15 cellular contexts compared by ENCODE assay signal in the genomic region with DNA sequence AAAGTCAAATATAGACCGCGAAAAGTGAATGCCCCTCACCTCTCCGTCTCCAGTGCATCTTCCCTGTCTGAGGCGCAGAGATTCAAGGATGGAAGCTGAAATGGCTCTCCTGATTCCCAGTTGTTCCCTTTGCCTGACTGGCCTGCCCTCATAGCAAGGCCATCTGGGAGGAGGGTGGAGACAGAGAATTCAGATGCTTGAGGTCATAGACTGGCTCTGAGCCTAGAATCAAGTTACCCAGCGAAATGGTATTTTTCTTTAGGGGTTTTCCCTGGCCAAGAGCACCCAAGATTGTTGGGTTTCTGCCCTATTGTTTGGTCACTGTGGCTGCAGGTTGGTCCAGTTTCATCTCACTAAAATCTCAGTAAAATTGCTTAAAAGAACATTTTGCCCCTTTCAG. TPM values are rescaled to one million over a fixed set of nuclear protein-coding genes. Genes with fewer than 3 reads are reported as not detected.
DNase-seq lines count a peak whose midpoint lies in the region; ATAC-seq and TF ChIP-seq lines count a peak whose summit lies in the region.
"Had no signal": no experiment of that assay in that cellular context is flagged by ENCODE, and none has a peak within 500 bp of the region (broad histone marks: within the 10 kb centered on the region; RNA-seq: fewer than 3 reads in every experiment).

No MANE protein-coding gene starts in this region.

- peaks cover 90% of the 10 kb centered on the region for H3K36me3 ChIP-seq in right atrium auricular region

- H3K4me3 ChIP-seq in right atrium auricular region = no peak overlapping the region
- no peak overlapping the region for H3K4me3 ChIP-seq in fibroblast of the aortic adventitia (ENCODE audit: low read depth, low read length)
- H3K4me3 ChIP-seq in coronary artery = no peak overlapping the region
- H3K4me3 ChIP-seq: tibial nerve had no signal

- ATAC-seq in Right ventricle myocardium inferior (peak; percentile 56), SK-N-SH treated with all-trans-retinoic acid at 6 μM for 48 hours (peak; percentile 78), HG02759 (IDR thresholded peaks at IDR 0.05; ENCODE audit: unreplicated experiment) (no peak)
- ATAC-seq: activated CD8-positive, alpha-beta T cell treated with anti-CD3 and anti-CD28 coated beads for 36 hours; effector memory CD8-positive, alpha-beta T cell; T-helper 17 cell had no signal

- H3K9me3 Mint-ChIP-seq in activated T-helper 2 cell treated with anti-CD3 and anti-CD28 coated beads, Interferon-gamma antibody, Interleukin-2, Interleukin-4, amounts not matched to agents 10 μg/mL and 5 μg/mL and 100 μg/mL, durations not matched to agents 14 hours and 24 hours and 36 hours = no peaks in the 10 kb centered on the region
- H3K9me3 Mint-ChIP-seq: activated CD8-positive, alpha-beta T cell treated with anti-CD3 and anti-CD28 coated beads for 36 hours; effector memory CD8-positive, alpha-beta T cell had no signal

- H3K4me3 Mint-ChIP-seq in activated T-helper 2 cell treated with anti-CD3 and anti-CD28 coated beads, Interferon-gamma antibody, Interleukin-2, Interleukin-4, amounts not matched to agents 10 μg/mL and 5 μg/mL and 100 μg/mL, durations not matched to agents 14 hours and 24 hours and 36 hours (ENCODE audit: low read depth) = no peak overlapping the region
- H3K4me3 Mint-ChIP-seq: activated CD8-positive, alpha-beta T cell treated with anti-CD3 and anti-CD28 coated beads for 36 hours; activated naive CD4-positive, alpha-beta T cell treated with anti-CD3 and anti-CD28 coated beads, Interleukin-2, amount 50 U/mL, for 24 hours; B cell; effector memory CD8-positive, alpha-beta T cell; T-helper 17 cell had no signal

- H3K27me3 ChIP-seq in right atrium auricular region = no peaks in the 10 kb centered on the region
- H3K27me3 ChIP-seq: tibial nerve had no signal

- TF ChIP-seq CTCF in right atrium auricular region (IDR thresholded peaks at IDR 0.05) (no peak), fibroblast of the aortic adventitia (IDR thresholded peaks at IDR 0.05; ENCODE audit: insufficient read depth, low read length) (no peak), coronary artery (IDR thresholded peaks at IDR 0.05) (no peak)

- no peaks in the 10 kb centered on the region for H3K9me3 ChIP-seq in right atrium auricular region
- H3K9me3 ChIP-seq: tibial nerve had no signal

- no peak overlapping the region for H3K27ac Mint-ChIP-seq in activated T-helper 2 cell treated with anti-CD3 and anti-CD28 coated beads, Interferon-gamma antibody, Interleukin-2, Interleukin-4, amounts not matched to agents 10 μg/mL and 5 μg/mL and 100 μg/mL, durations not matched to agents 14 hours and 24 hours and 36 hours
- H3K27ac Mint-ChIP-seq: activated CD8-positive, alpha-beta T cell treated with anti-CD3 and anti-CD28 coated beads for 36 hours; B cell; effector memory CD8-positive, alpha-beta T cell; T-helper 17 cell had no signal

- no peaks in the 10 kb centered on the region for H3K27me3 Mint-ChIP-seq in activated T-helper 2 cell treated with anti-CD3 and anti-CD28 coated beads, Interferon-gamma antibody, Interleukin-2, Interleukin-4, amounts not matched to agents 10 μg/mL and 5 μg/mL and 100 μg/mL, durations not matched to agents 14 hours and 24 hours and 36 hours (ENCODE audit: low read depth)
- H3K27me3 Mint-ChIP-seq: activated CD8-positive, alpha-beta T cell treated with anti-CD3 and anti-CD28 coated beads for 36 hours; activated naive CD4-positive, alpha-beta T cell treated with anti-CD3 and anti-CD28 coated beads, Interleukin-2, amount 50 U/mL, for 24 hours; B cell; effector memory CD8-positive, alpha-beta T cell; T-helper 17 cell had no signal

- no peak overlapping the region for H3K27ac ChIP-seq in right atrium auricular region
- no peak overlapping the region for H3K27ac ChIP-seq in coronary artery

- DNase-seq in Right ventricle myocardium inferior (ENCODE audit: missing footprints) = no peak
- no peak for DNase-seq in right atrium auricular region (ENCODE audit: low spot score)
- peak; percentile 94 for DNase-seq in fibroblast of the aortic adventitia (ENCODE audit: low read depth)
- no peak for DNase-seq in activated gamma-delta T cell treated with Interleukin-2 at 50 U/mL for 16 hours
- no peak for DNase-seq in coronary artery (ENCODE audit: low spot score)
- DNase-seq in activated T-helper 2 cell treated with anti-CD3 and anti-CD28 coated beads, Interferon-gamma antibody, Interleukin-2, Interleukin-4, amounts not matched to agents 10 μg/mL and 5 μg/mL and 100 μg/mL, durations not matched to agents 14 hours and 24 hours and 36 hours (ENCODE audit: low spot score) = no peak
- DNase-seq: activated CD8-positive, alpha-beta T cell treated with anti-CD3 and anti-CD28 coated beads for 36 hours; effector memory CD8-positive, alpha-beta T cell; NCI-H2081 treated with DMSO at 0.1 percent for 48 hours; T-helper 17 cell had no signal

- H3K36me3 Mint-ChIP-seq in activated T-helper 2 cell treated with anti-CD3 and anti-CD28 coated beads, Interferon-gamma antibody, Interleukin-2, Interleukin-4, amounts not matched to agents 10 μg/mL and 5 μg/mL and 100 μg/mL, durations not matched to agents 14 hours and 24 hours and 36 hours (ENCODE audit: low read depth) = peaks cover 92% of the 10 kb centered on the region

- peaks cover 24% of the 10 kb centered on the region for H3K4me1 Mint-ChIP-seq in activated T-helper 2 cell treated with anti-CD3 and anti-CD28 coated beads, Interferon-gamma antibody, Interleukin-2, Interleukin-4, amounts not matched to agents 10 μg/mL and 5 μg/mL and 100 μg/mL, durations not matched to agents 14 hours and 24 hours and 36 hours (ENCODE audit: low read depth)

- intact Hi-C loops in Right ventricle myocardium inferior (cut with DNase I) = no loop called here
- intact Hi-C loops in activated T-helper 2 cell treated with anti-CD3 and anti-CD28 coated beads, Interferon-gamma antibody, Interleukin-2, Interleukin-4, amounts not matched to agents 10 μg/mL and 5 μg/mL and 100 μg/mL, durations not matched to agents 14 hours and 24 hours and 36 hours (cut with micrococcal nuclease) = loop anchor here (10.0 kb wide), 1 partner anchor 1686 kb away; the partner anchor contains the start of gene PRDX6

- H3K4me1 ChIP-seq in right atrium auricular region = peaks cover 0 to 13% of the 10 kb centered on the region in 2 donors

TF ChIP-seq in SK-N-SH treated with all-trans-retinoic acid at 6 μM for 48 hours, 23 proteins besides CTCF, POLR2A, EP300 and RAD21:
- TF ChIP-seq ZC3H10 (CRISPR knock-in tag; IDR thresholded peaks at IDR 0.05) (no peak), PPARA (CRISPR knock-in tag; IDR thresholded peaks at IDR 0.05; ENCODE audit: borderline replicate concordance) (no peak), CSDC2 (CRISPR knock-in tag; IDR thresholded peaks at IDR 0.05) (no peak)

RNA-seq across cellular contexts. Expression of gene METTL13, which starts 7.2 kb away (rescaled TPM):
- total RNA-seq in Right ventricle myocardium inferior = 18.9 TPM
- total RNA-seq in right atrium auricular region = 10 to 100 TPM; 14.8 to 15.0 TPM
- total RNA-seq in fibroblast of the aortic adventitia (ENCODE audit: low replicate concordance) = 15.8 and 19.6 TPM in 2 replicates
- total RNA-seq in activated T-helper 2 cell treated with anti-CD3 and anti-CD28 coated beads, Interferon-gamma antibody, Interleukin-2, Interleukin-4, amounts not matched to agents 10 μg/mL and 5 μg/mL and 100 μg/mL, durations not matched to agents 14 hours and 24 hours and 36 hours = 50.0 and 53.6 TPM in 2 replicates

RNA-seq across cellular contexts. Expression of gene VAMP4, which starts 46.8 kb away (rescaled TPM):
- total RNA-seq in Right ventricle myocardium inferior = 11.4 TPM
- 1 to 10 TPM; 4.9 to 5.9 TPM for total RNA-seq in right atrium auricular region
- total RNA-seq in fibroblast of the aortic adventitia (ENCODE audit: low replicate concordance) = 10.7 and 15.5 TPM in 2 replicates
- 10.2 and 11.8 TPM in 2 replicates for total RNA-seq in activated T-helper 2 cell treated with anti-CD3 and anti-CD28 coated beads, Interferon-gamma antibody, Interleukin-2, Interleukin-4, amounts not matched to agents 10 μg/mL and 5 μg/mL and 100 μg/mL, durations not matched to agents 14 hours and 24 hours and 36 hours

RNA-seq across cellular contexts. Expression of gene DNM3, which starts 52.6 kb away (rescaled TPM):
- total RNA-seq in Right ventricle myocardium inferior = 1.8 TPM
- total RNA-seq in right atrium auricular region = 1 to 10 TPM; 1.0 to 1.6 TPM
- total RNA-seq in fibroblast of the aortic adventitia (ENCODE audit: low replicate concordance) = 2.0 and 2.1 TPM in 2 replicates
- 0.37 and 0.41 TPM in 2 replicates for total RNA-seq in activated T-helper 2 cell treated with anti-CD3 and anti-CD28 coated beads, Interferon-gamma antibody, Interleukin-2, Interleukin-4, amounts not matched to agents 10 μg/mL and 5 μg/mL and 100 μg/mL, durations not matched to agents 14 hours and 24 hours and 36 hours
